In the genomic region with DNA sequence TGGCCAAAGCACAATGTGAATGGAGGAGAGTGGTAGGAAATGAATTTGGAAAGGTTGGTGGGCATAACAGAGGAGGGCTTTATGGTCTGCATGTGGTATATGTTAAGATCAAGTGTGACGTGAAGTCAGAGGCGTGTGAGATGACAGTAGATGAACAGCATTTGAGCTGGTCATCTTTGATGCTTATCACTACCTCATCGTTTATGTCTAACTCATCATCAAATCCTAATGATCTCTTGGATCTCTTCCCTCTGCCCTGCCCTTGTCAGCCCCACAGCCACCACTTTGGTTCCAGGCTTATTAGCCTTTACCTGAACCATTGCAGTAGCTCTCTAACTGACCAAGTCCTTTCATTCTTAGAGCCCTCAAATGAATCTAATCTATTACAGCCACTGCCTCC, we compare ENCODE assay signal across 1 cellular context.
TF ChIP-seq lines count a peak whose summit lies in the region.

No MANE protein-coding gene starts in this region.

TF ChIP-seq in SK-N-SH, 30 proteins besides CTCF, POLR2A, EP300 and RAD21 (continued from another document):
- TF ChIP-seq, protein P1, sequence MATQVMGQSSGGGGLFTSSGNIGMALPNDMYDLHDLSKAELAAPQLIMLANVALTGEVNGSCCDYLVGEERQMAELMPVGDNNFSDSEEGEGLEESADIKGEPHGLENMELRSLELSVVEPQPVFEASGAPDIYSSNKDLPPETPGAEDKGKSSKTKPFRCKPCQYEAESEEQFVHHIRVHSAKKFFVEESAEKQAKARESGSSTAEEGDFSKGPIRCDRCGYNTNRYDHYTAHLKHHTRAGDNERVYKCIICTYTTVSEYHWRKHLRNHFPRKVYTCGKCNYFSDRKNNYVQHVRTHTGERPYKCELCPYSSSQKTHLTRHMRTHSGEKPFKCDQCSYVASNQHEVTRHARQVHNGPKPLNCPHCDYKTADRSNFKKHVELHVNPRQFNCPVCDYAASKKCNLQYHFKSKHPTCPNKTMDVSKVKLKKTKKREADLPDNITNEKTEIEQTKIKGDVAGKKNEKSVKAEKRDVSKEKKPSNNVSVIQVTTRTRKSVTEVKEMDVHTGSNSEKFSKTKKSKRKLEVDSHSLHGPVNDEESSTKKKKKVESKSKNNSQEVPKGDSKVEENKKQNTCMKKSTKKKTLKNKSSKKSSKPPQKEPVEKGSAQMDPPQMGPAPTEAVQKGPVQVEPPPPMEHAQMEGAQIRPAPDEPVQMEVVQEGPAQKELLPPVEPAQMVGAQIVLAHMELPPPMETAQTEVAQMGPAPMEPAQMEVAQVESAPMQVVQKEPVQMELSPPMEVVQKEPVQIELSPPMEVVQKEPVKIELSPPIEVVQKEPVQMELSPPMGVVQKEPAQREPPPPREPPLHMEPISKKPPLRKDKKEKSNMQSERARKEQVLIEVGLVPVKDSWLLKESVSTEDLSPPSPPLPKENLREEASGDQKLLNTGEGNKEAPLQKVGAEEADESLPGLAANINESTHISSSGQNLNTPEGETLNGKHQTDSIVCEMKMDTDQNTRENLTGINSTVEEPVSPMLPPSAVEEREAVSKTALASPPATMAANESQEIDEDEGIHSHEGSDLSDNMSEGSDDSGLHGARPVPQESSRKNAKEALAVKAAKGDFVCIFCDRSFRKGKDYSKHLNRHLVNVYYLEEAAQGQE (IDR thresholded peaks at IDR 0.05; ENCODE audit: low read depth, low read length): no peak
- TF ChIP-seq YY1 (IDR thresholded peaks at IDR 0.05; ENCODE audit: low read depth) (no peak), ELF1 (IDR thresholded peaks at IDR 0.05) (no peak), FOSL2 (IDR thresholded peaks at IDR 0.05; ENCODE audit: borderline replicate concordance, low read depth) (no peak), RXRA (IDR thresholded peaks at IDR 0.05; ENCODE audit: borderline replicate concordance, low read depth) (no peak)
- TF ChIP-seq, protein P2, sequence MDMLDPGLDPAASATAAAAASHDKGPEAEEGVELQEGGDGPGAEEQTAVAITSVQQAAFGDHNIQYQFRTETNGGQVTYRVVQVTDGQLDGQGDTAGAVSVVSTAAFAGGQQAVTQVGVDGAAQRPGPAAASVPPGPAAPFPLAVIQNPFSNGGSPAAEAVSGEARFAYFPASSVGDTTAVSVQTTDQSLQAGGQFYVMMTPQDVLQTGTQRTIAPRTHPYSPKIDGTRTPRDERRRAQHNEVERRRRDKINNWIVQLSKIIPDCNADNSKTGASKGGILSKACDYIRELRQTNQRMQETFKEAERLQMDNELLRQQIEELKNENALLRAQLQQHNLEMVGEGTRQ (IDR thresholded peaks at IDR 0.05; ENCODE audit: borderline replicate concordance, low read depth, low read length): no peak
